ENCODE assay signal across 10 cellular contexts in the genomic region with DNA sequence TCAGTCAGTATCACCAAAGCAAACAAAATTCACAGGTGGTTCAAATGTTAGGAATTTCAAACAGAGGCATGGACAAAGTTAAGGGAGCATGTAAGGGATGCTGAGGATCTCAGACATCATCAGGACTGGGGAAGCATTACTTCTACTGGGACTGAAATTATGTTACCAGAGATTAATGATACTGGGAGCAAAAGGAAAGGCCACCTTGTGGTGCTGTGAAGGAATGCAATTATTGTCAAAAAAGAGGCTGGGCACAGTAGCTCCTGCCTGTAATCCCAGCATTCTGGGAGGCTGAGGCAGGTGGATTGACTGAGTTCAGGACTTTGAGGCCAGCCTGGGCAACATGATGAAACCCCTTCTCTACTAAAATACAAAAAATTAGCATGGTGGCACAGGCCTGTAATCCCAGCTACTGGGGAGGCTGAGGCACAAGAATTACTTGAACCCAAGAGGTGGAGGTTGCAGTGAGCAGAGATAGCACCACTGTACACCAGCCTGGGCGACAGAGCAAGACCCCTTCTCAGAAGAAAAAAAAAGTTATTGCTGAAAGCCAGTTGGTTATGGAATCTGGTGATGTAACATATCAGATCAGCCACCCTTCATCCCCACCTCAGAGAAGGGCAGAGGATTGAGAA.
DNase-seq lines count a peak whose midpoint lies in the region; ATAC-seq and TF ChIP-seq lines count a peak whose summit lies in the region.
"Had no signal": no experiment of that assay in that cellular context is flagged by ENCODE, and none has a peak within 500 bp of the region (broad histone marks: within the 10 kb centered on the region; RNA-seq: fewer than 3 reads in every experiment).

No MANE protein-coding gene starts in this region.

- H3K36me3 ChIP-seq in HEK293 (ENCODE audit: control insufficient read depth in 2 of 2, insufficient read depth in 1 of 2, low read length in 2 of 2) (no peaks in the 10 kb centered on the region), iPS DF 6.9 (ENCODE audit: control insufficient read depth, insufficient read depth, low read length) (no peaks in the 10 kb centered on the region)

- H3K9me3 ChIP-seq in HEK293 (ENCODE audit: control insufficient read depth, insufficient read depth, low read depth, low read length) (no peaks in the 10 kb centered on the region), iPS DF 6.9 (ENCODE audit: control insufficient read depth, insufficient read depth, low read length) (no peaks in the 10 kb centered on the region)

- in situ Hi-C loops in ACHN (cut with HindIII; ENCODE audit: low pct_ligation_motif_present, low pct_unique_long_range_greater_than_20kb, low sequenced_read_pairs), result no loop called here

- no CpG with 5 or more reads among the region's 1 CpG for WGBS in iPS DF 6.9 (ENCODE audit: insufficient coverage, insufficient read length)

- no peak for TF ChIP-seq CTCF in HEK293 (tag by site-specific recombination; IDR thresholded peaks at IDR 0.05)

- CTCF ChIA-PET in HEK293 (lab: Yijun Ruan, JAX), result interaction anchor here (0.8 kb wide), 1 partner anchor 217 kb away, joined by 3 read pairs; no protein-coding TSS in a partner anchor

- POLR2A ChIA-PET in HEK293 (lab: Yijun Ruan, JAX), result no interaction called here

- H3K27ac ChIP-seq in HEK293 (ENCODE audit: extremely low read depth, low read depth, low read length) (no peak overlapping the region), iPS DF 6.9 (ENCODE audit: low read length) (no peak overlapping the region)

- H3K4me3 ChIP-seq in HEK293 (ENCODE audit: low read depth, low read length) (no peak overlapping the region), iPS DF 6.9 (ENCODE audit: low read length) (no peak overlapping the region)

- H3K27me3 ChIP-seq in iPS DF 6.9 (ENCODE audit: control insufficient read depth, insufficient read depth, low read length), result no peaks in the 10 kb centered on the region

- no peak for ATAC-seq in HG02642 (IDR thresholded peaks at IDR 0.05; ENCODE audit: poor library complexity, unreplicated experiment)

- H3K4me1 ChIP-seq in HEK293 (ENCODE audit: control insufficient read depth, insufficient read depth, low read length) (no peaks in the 10 kb centered on the region), iPS DF 6.9 (ENCODE audit: control insufficient read depth, insufficient read depth, low read length) (no peaks in the 10 kb centered on the region)

- DNase-seq in ACHN (peak; percentile 28), SW480 (ENCODE audit: low spot score) (peak; percentile 2), iPS DF 6.9 (ENCODE audit: low read depth, low spot score) (peak; percentile 11), cerebellar nuclear complex (lab: John Stamatoyannopoulos, UW) (no peak), NK-92 (lab: John Stamatoyannopoulos, UW; ENCODE audit: unreplicated experiment) (no peak), NOMO-1 treated with dmso at 0.1 percent for 144 hours (lab: John Stamatoyannopoulos, UW; ENCODE audit: unreplicated experiment) (no peak)
- DNase-seq: cortex of kidney, substantia nigra had no signal

TF ChIP-seq in HEK293, 187 proteins besides CTCF, POLR2A, EP300 and RAD21:
- no peak for TF ChIP-seq ZNF23 (tag by site-specific recombination; IDR thresholded peaks at IDR 0.05; ENCODE audit: borderline replicate concordance)
- peak; percentile 18; the same call in 1 of the 2 replicates for TF ChIP-seq ZNF654 (tag by site-specific recombination; IDR thresholded peaks at IDR 0.05; ENCODE audit: low read depth)

Comparison
In these comparisons a context has a peak if more than half of its experiments do, and no peak if none do; other contexts are left out.
1. DNase-seq: peak in ACHN (single experiment), SW480 (single experiment) and iPS DF 6.9 (single experiment); none in cerebellar nuclear complex (0 of 2), NK-92 (single experiment) and NOMO-1 treated with dmso at 0.1 percent for 144 hours (single experiment).